8 cellular contexts compared by ENCODE assay signal in genomic region chr17:41919840-41920579, GRCh38. TPM values are rescaled to one million over a fixed set of nuclear protein-coding genes. Genes with fewer than 3 reads are reported as not detected.
DNase-seq lines count a peak whose midpoint lies in the region; ATAC-seq, FAIRE-seq and TF ChIP-seq lines count a peak whose summit lies in the region.

No MANE protein-coding gene starts in this region.

- H3K18ac ChIP-seq in trophoblast cell (ENCODE audit: low read length) = peak overlapping the region; percentile 48

- no peaks in the 10 kb centered on the region for H3K9me3 ChIP-seq in esophagus (ENCODE audit: control insufficient read depth in 2 of 2, insufficient read depth in 1 of 2, low read depth in 1 of 2, low read length in 1 of 2)
- no peaks in the 10 kb centered on the region for H3K9me3 ChIP-seq in trophoblast cell (ENCODE audit: insufficient read depth, low read depth, low read length)

- H3K79me2 ChIP-seq in trophoblast cell (ENCODE audit: control insufficient read depth, insufficient read depth, low read length, poor library complexity) = peaks cover 25% of the 10 kb centered on the region

- no peak overlapping the region for H2AFZ ChIP-seq in trophoblast cell (ENCODE audit: insufficient read depth, low read length, poor library complexity)

- peak overlapping the region; percentile 9 for H2AK5ac ChIP-seq in trophoblast cell (ENCODE audit: low read length)

- H3K4me3 ChIP-seq in esophagus (ENCODE audit: low read depth in 1 of 2, low read length in 2 of 2) = no peak overlapping the region
- no peak overlapping the region for H3K4me3 ChIP-seq in trophoblast cell (ENCODE audit: low read depth, low read length)

- peak; percentile 31 for FAIRE-seq in GM12891 (lab: Jason Lieb, UNC)

- H3K36me3 ChIP-seq in esophagus (ENCODE audit: control insufficient read depth in 2 of 2, insufficient read depth in 2 of 2, low read length in 1 of 2) (no peaks in the 10 kb centered on the region), trophoblast cell (ENCODE audit: control insufficient read depth in 1 of 2, insufficient read depth in 2 of 2, low read length in 2 of 2) (peaks cover 0 to 3% of the 10 kb centered on the region in 2 experiments)

- peaks cover 14% of the 10 kb centered on the region for H3K79me1 ChIP-seq in trophoblast cell (ENCODE audit: low read length)

- peak overlapping the region; percentile 8 for H4K91ac ChIP-seq in trophoblast cell (ENCODE audit: low read depth, low read length)

- H4K8ac ChIP-seq in trophoblast cell (ENCODE audit: low read depth, low read length) = no peak overlapping the region

- peak overlapping the region; percentile 9 for H2BK120ac ChIP-seq in trophoblast cell (ENCODE audit: insufficient read depth, low read length, poor library complexity)

- no peaks in the 10 kb centered on the region for H3K27me3 ChIP-seq in esophagus (ENCODE audit: control insufficient read depth in 1 of 2, insufficient read depth in 2 of 2, low read length in 2 of 2)
- no peaks in the 10 kb centered on the region for H3K27me3 ChIP-seq in trophoblast cell (ENCODE audit: insufficient read depth, low read length)

- H2BK12ac ChIP-seq in trophoblast cell (ENCODE audit: low read length) = peak overlapping the region; percentile 5

- DNase-seq in GM12891 (ENCODE audit: insufficient read length, low spot score) (no peak), OCI-M1 (lab: John Stamatoyannopoulos, UW) (peak; percentile 24), trophoblast cell (no peak), NCI-H526 (lab: John Stamatoyannopoulos, UW) (no peak), iPS-NIHi11 (ENCODE audit: low spot score) (no peak)

- H3K4me1 ChIP-seq in esophagus (ENCODE audit: control insufficient read depth in 2 of 2, insufficient read depth in 2 of 2, low read length in 1 of 2) = peaks cover 0 to 7% of the 10 kb centered on the region in 2 donors
- peaks cover 15 to 23% of the 10 kb centered on the region in 2 experiments for H3K4me1 ChIP-seq in trophoblast cell (ENCODE audit: control insufficient read depth in 1 of 2, insufficient read depth in 2 of 2, low read length in 2 of 2)

- WGBS in esophagus, 2 donors = 67 to 81% methylated on average over 7 of the region's 7 CpGs
- no CpG with 5 or more reads among the region's 7 CpGs for WGBS in trophoblast cell (ENCODE audit: extremely low coverage, insufficient coverage, insufficient read length)

- TF ChIP-seq POLR2A in GM12891 (IDR thresholded peaks at IDR 0.05; ENCODE audit: low read depth, low read length) = no peak

- H4K12ac ChIP-seq in trophoblast cell (ENCODE audit: low read depth, low read length) = no peak overlapping the region

- peak overlapping the region; percentile 31 for H3K14ac ChIP-seq in trophoblast cell (ENCODE audit: low read length)

- peak overlapping the region; percentile 95 for H3K4me2 ChIP-seq in trophoblast cell (ENCODE audit: low read length)

- H3K4ac ChIP-seq in trophoblast cell (ENCODE audit: low read depth, low read length) = no peak overlapping the region

- ATAC-seq in HG02588 (IDR thresholded peaks at IDR 0.05; ENCODE audit: unreplicated experiment) (no peak), GM18502 (IDR thresholded peaks at IDR 0.05; ENCODE audit: poor library complexity, unreplicated experiment) (no peak)

- H3K23ac ChIP-seq in trophoblast cell (ENCODE audit: low read length) = no peak overlapping the region

- peak overlapping the region; percentile 24 for H3K9ac ChIP-seq in trophoblast cell (ENCODE audit: low read length)

- H2BK5ac ChIP-seq in trophoblast cell (ENCODE audit: low read depth, low read length, poor library complexity) = no peak overlapping the region

- H3K27ac ChIP-seq in esophagus (ENCODE audit: low read depth in 2 of 2, low read length in 1 of 2) (peak overlapping the region; percentile 51 to 81), trophoblast cell (ENCODE audit: low read depth, low read length) (peak overlapping the region; percentile 92)

TF ChIP-seq in GM12891, 5 proteins besides CTCF, POLR2A, EP300 and RAD21:
- TF ChIP-seq PAX5 (IDR thresholded peaks at IDR 0.05; ENCODE audit: insufficient read depth, low read length, severe bottlenecking) (no peak), POLR2AphosphoS5 (IDR thresholded peaks at IDR 0.05; ENCODE audit: low read depth, low read length) (no peak), TAF1 (IDR thresholded peaks at IDR 0.05; ENCODE audit: low read depth, low read length) (no peak), POU2F2 (IDR thresholded peaks at IDR 0.05; ENCODE audit: low read depth, low read length) (no peak), SPI1 (IDR thresholded peaks at IDR 0.05; ENCODE audit: low read depth, low read length) (no peak)

RNA-seq across cellular contexts. Expression of gene ACLY, which starts 1.3 kb away (rescaled TPM):
- 62.1 TPM for polyA plus RNA-seq in GM12891 (2012; ENCODE audit: low read depth, missing spikeins)
- 10 to 100 TPM; 16.4 to 27.1 TPM for polyA plus RNA-seq in esophagus
- polyA plus RNA-seq in trophoblast cell (2013) = 147 TPM in 2 replicates

RNA-seq across cellular contexts. Expression of gene ODAD4, which starts 10.4 kb away (rescaled TPM):
- 0.51 TPM for polyA plus RNA-seq in GM12891 (2012; ENCODE audit: low read depth, missing spikeins)
- under 1 TPM; 0.18 to 0.31 TPM for polyA plus RNA-seq in esophagus
- 0.74 and 0.75 TPM in 2 replicates for polyA plus RNA-seq in trophoblast cell (2013)

RNA-seq across cellular contexts. Expression of gene CNP, which starts 46.6 kb away (rescaled TPM):
- polyA plus RNA-seq in GM12891 (2012; ENCODE audit: low read depth, missing spikeins) = 28.4 TPM
- 10 to 100 TPM; 45.2 to 49.1 TPM for polyA plus RNA-seq in esophagus
- 28.0 and 28.5 TPM in 2 replicates for polyA plus RNA-seq in trophoblast cell (2013)

RNA-seq across cellular contexts. Expression of gene KLHL11, which starts 54.8 kb away (rescaled TPM):
- 1.7 TPM for polyA plus RNA-seq in GM12891 (2012; ENCODE audit: low read depth, missing spikeins)
- polyA plus RNA-seq in esophagus = under 1 TPM; 0.59 to 0.74 TPM
- polyA plus RNA-seq in trophoblast cell (2013) = 5.1 and 5.2 TPM in 2 replicates
